ENCODE assay signal across 23 cellular contexts in the genomic region with DNA sequence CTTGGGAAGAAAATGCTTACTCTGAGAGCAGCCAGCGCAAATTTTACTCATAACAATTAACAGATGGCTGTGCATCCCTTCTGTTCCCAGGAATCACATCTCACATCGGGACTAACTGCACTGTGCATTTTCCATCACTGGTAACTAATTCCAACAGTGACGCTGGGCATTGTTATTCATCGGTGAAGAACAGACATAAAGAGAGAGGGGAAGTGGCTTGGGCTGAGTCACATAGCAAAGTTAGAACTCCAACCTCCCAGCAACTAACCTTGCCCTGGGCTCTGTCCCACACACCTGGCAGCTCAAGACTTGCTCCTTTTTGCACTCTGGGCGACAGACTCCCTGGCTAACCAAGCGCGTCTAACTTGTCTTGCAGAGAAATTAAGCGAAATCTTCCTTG. TPM values are rescaled to one million over a fixed set of nuclear protein-coding genes. Genes with fewer than 3 reads are reported as not detected.
"Had no signal": no experiment of that assay in that cellular context is flagged by ENCODE, and none has a peak within 500 bp of the region (broad histone marks: within the 10 kb centered on the region; RNA-seq: fewer than 3 reads in every experiment).

No MANE protein-coding gene starts in this region.

- H3K4me1 Mint-ChIP-seq: activated CD4-positive, alpha-beta memory T cell treated with anti-CD3 and anti-CD28 coated beads, Interleukin-2, amount 10 ng/mL, durations not matched to agents 7 days and 5 days; activated CD4-positive, alpha-beta T cell treated with anti-CD3 and anti-CD28 coated beads, Interleukin-2, amount 10 ng/mL, durations not matched to agents 24 days and 14 days; activated naive CD8-positive, alpha-beta T cell treated with anti-CD3 and anti-CD28 coated beads, Interleukin-2, amount 10 ng/mL, durations not matched to agents 7 days and 5 days; natural killer cell had no signal

- H3K36me3 Mint-ChIP-seq: activated naive CD8-positive, alpha-beta T cell treated with anti-CD3 and anti-CD28 coated beads, Interleukin-2, amount 10 ng/mL, durations not matched to agents 7 days and 5 days; natural killer cell had no signal

- H3K4me3 Mint-ChIP-seq: activated CD4-positive, alpha-beta memory T cell treated with anti-CD3 and anti-CD28 coated beads, Interleukin-2, amount 10 ng/mL, durations not matched to agents 7 days and 5 days; activated CD4-positive, alpha-beta T cell treated with anti-CD3 and anti-CD28 coated beads, Interleukin-2, amount 10 ng/mL, durations not matched to agents 24 days and 14 days; activated naive CD8-positive, alpha-beta T cell treated with anti-CD3 and anti-CD28 coated beads, Interleukin-2, amount 10 ng/mL, durations not matched to agents 7 days and 5 days; natural killer cell had no signal

- H3K27me3 ChIP-seq: sigmoid colon, upper lobe of left lung had no signal

- H3K9me3 Mint-ChIP-seq: activated CD4-positive, alpha-beta memory T cell treated with anti-CD3 and anti-CD28 coated beads, Interleukin-2, amount 10 ng/mL, durations not matched to agents 7 days and 5 days; activated CD4-positive, alpha-beta T cell treated with anti-CD3 and anti-CD28 coated beads, Interleukin-2, amount 10 ng/mL, durations not matched to agents 24 days and 14 days; activated naive CD8-positive, alpha-beta T cell treated with anti-CD3 and anti-CD28 coated beads, Interleukin-2, amount 10 ng/mL, durations not matched to agents 7 days and 5 days; activated T-helper 2 cell treated with anti-CD3 and anti-CD28 coated beads, Interferon-gamma antibody, Interleukin-2, Interleukin-4, amounts not matched to agents 10 μg/mL and 5 μg/mL and 100 μg/mL, durations not matched to agents 14 hours and 24 hours and 36 hours; natural killer cell had no signal

- H3K36me3 ChIP-seq: sigmoid colon, upper lobe of left lung had no signal

- H3K27ac Mint-ChIP-seq: activated CD4-positive, alpha-beta memory T cell treated with anti-CD3 and anti-CD28 coated beads, Interleukin-2, amount 10 ng/mL, durations not matched to agents 7 days and 5 days; activated CD4-positive, alpha-beta T cell treated with anti-CD3 and anti-CD28 coated beads, Interleukin-2, amount 10 ng/mL, durations not matched to agents 24 days and 14 days; activated naive CD8-positive, alpha-beta T cell treated with anti-CD3 and anti-CD28 coated beads, Interleukin-2, amount 10 ng/mL, durations not matched to agents 7 days and 5 days; activated T-helper 2 cell treated with anti-CD3 and anti-CD28 coated beads, Interferon-gamma antibody, Interleukin-2, Interleukin-4, amounts not matched to agents 10 μg/mL and 5 μg/mL and 100 μg/mL, durations not matched to agents 14 hours and 24 hours and 36 hours; natural killer cell had no signal

- H3K4me3 ChIP-seq: hepatocyte, sigmoid colon, smooth muscle cell, upper lobe of left lung had no signal

- DNase-seq: activated CD4-positive, alpha-beta memory T cell treated with anti-CD3 and anti-CD28 coated beads, Interleukin-2, amount 10 ng/mL, durations not matched to agents 7 days and 5 days; activated CD4-positive, alpha-beta T cell treated with anti-CD3 and anti-CD28 coated beads, Interleukin-2, amount 10 ng/mL, durations not matched to agents 24 days and 14 days; activated naive CD4-positive, alpha-beta T cell; activated naive CD8-positive, alpha-beta T cell treated with anti-CD3 and anti-CD28 coated beads, Interleukin-2, amount 10 ng/mL, durations not matched to agents 7 days and 5 days; amniotic stem cell; effector CD8-positive, alpha-beta T cell; foreskin melanocyte; glutamatergic neuron; kidney glomerular epithelial cell; left ventricle myocardium superior; midbrain; natural killer cell; retina; sigmoid colon; stimulated activated CD4-positive, alpha-beta T cell treated with anti-CD3 and anti-CD28 coated beads, Interleukin-4, amount 100 ng/mL, for 1 hour; stimulated activated naive CD4-positive, alpha-beta T cell treated with Interleukin-2 at 50 U/mL for 16 hours; upper lobe of left lung had no signal

- H3K27ac ChIP-seq: hepatocyte, sigmoid colon, upper lobe of left lung, VCaP had no signal

- H3K9me3 ChIP-seq: sigmoid colon, upper lobe of left lung had no signal

- ATAC-seq: activated CD4-positive, CD25-positive, alpha-beta regulatory T cell treated with anti-CD3 and anti-CD28 coated beads, Interleukin-2, amount 50 U/mL, for 24 hours; left ventricle myocardium superior; natural killer cell had no signal

- H3K4me1 ChIP-seq: sigmoid colon, upper lobe of left lung had no signal

RNA-seq across cellular contexts. Expression of gene LONRF3, which starts 6.4 kb away (rescaled TPM):
- total RNA-seq: T-helper 2 cell treated with Interferon-gamma antibody and Interleukin-4, amounts not matched to agents 100 ng/mL and 5 ng/mL, for 36 hours had no signal
- polyA plus RNA-seq: smooth muscle cell had no signal
